Comparison of ENCODE assay signal across 2 cellular contexts in genomic region chr1:156794506-156795373, GRCh38.
TF ChIP-seq lines count a peak whose summit lies in the region.

No MANE protein-coding gene starts in this region.

TF ChIP-seq in IMR-90, 13 proteins besides CTCF, POLR2A, EP300 and RAD21:
- TF ChIP-seq BHLHE40 (IDR thresholded peaks at IDR 0.05; ENCODE audit: low read depth, low read length), result no peak
- TF ChIP-seq RCOR1 (IDR thresholded peaks at IDR 0.05; ENCODE audit: insufficient replicate concordance, low read length), result no peak
- TF ChIP-seq NFE2L2 (IDR thresholded peaks at IDR 0.05; ENCODE audit: low read depth, low read length), result no peak
- TF ChIP-seq CHD1 (IDR thresholded peaks at IDR 0.05; ENCODE audit: low read depth, low read length), result no peak
- no peak for TF ChIP-seq MXI1 (IDR thresholded peaks at IDR 0.05; ENCODE audit: borderline replicate concordance, low read depth, low read length)
- TF ChIP-seq FOS (IDR thresholded peaks at IDR 0.05; ENCODE audit: low read depth, low read length), result no peak

TF ChIP-seq in K562, 482 proteins besides CTCF, POLR2A, EP300 and RAD21:
- TF ChIP-seq IRF1 (CRISPR knock-in tag; IDR thresholded peaks at IDR 0.05; ENCODE audit: borderline replicate concordance) (no peak), CHD7 (IDR thresholded peaks at IDR 0.05; ENCODE audit: low read depth, low read length) (no peak), UBTF (IDR thresholded peaks at IDR 0.05; ENCODE audit: borderline replicate concordance in 1 of 2, low read depth in 2 of 2, low read length in 2 of 2) (no peak), HLTF (IDR thresholded peaks at IDR 0.05) (no peak), SPI1 (IDR thresholded peaks at IDR 0.05; ENCODE audit: borderline replicate concordance, low read depth, low read length) (no peak), ZNF512 (tag; IDR thresholded peaks at IDR 0.05) (peak; percentile 76), XRCC5 (IDR thresholded peaks at IDR 0.05; ENCODE audit: low read depth, low read length) (no peak), POLR2G (IDR thresholded peaks at IDR 0.05; ENCODE audit: low read depth, low read length) (no peak)
